In genomic region chr1:179369751-179370341, GRCh38 we compare ENCODE assay signal across 8 cellular contexts. TPM values are rescaled to one million over a fixed set of nuclear protein-coding genes. Genes with fewer than 3 reads are reported as not detected.
DNase-seq lines count a peak whose midpoint lies in the region; ATAC-seq and TF ChIP-seq lines count a peak whose summit lies in the region.

No MANE protein-coding gene starts in this region.

- no peak overlapping the region for H3K4me3 ChIP-seq in osteoblast (ENCODE audit: insufficient read depth, low read length)

- TF ChIP-seq CTCF in osteoblast (IDR thresholded peaks at IDR 0.05; ENCODE audit: extremely low read depth, low read depth, low read length) = peak; percentile 71

- no peaks in the 10 kb centered on the region for H3K27me3 ChIP-seq in osteoblast (ENCODE audit: insufficient read depth, low read length)

- H3K4me1 ChIP-seq in osteoblast (ENCODE audit: insufficient read depth, low read length) = no peaks in the 10 kb centered on the region

- peak; percentile 17 for DNase-seq in activated naive CD4-positive, alpha-beta T cell treated with Interleukin-2 at 50 U/mL for 16 hours
- no peak for DNase-seq in activated naive CD4-positive, alpha-beta T cell treated with anti-CD3 and anti-CD28 coated beads, Interleukin-2, amount 50 U/mL, for 16 hours
- peak; percentile 40 for DNase-seq in NCI-H510A (lab: John Stamatoyannopoulos, UW)
- peak; percentile 17 to 45 for DNase-seq in activated CD4-positive, alpha-beta T cell treated with anti-CD3 and anti-CD28 coated beads for 4 hours
- DNase-seq in fibroblast of the conjunctiva (ENCODE audit: low read depth) = peak; percentile 62
- DNase-seq in osteoblast (ENCODE audit: insufficient read length, low spot score, missing footprints) = peak; percentile 55

- no peak overlapping the region for H3K4me2 ChIP-seq in osteoblast (ENCODE audit: insufficient read depth, low read length)

- no peak overlapping the region for H2AFZ ChIP-seq in osteoblast (ENCODE audit: low read length)

- no peaks in the 10 kb centered on the region for H3K9me3 ChIP-seq in osteoblast (ENCODE audit: low read depth, low read length)

- ATAC-seq in HG03571 (IDR thresholded peaks at IDR 0.05; ENCODE audit: unreplicated experiment) (peak; percentile 41), GM19463 (IDR thresholded peaks at IDR 0.05; ENCODE audit: unreplicated experiment) (no peak)

- H3K79me2 ChIP-seq in osteoblast (ENCODE audit: insufficient read depth, low read length) = no peaks in the 10 kb centered on the region

- no peak overlapping the region for H3K27ac ChIP-seq in osteoblast (ENCODE audit: low read depth, low read length)

- H4K20me1 ChIP-seq in osteoblast (ENCODE audit: insufficient read depth, low read length) = no peaks in the 10 kb centered on the region

- H3K36me3 ChIP-seq in osteoblast (ENCODE audit: insufficient read depth, low read length) = no peaks in the 10 kb centered on the region

RNA-seq across cellular contexts. Expression of gene AXDND1, which starts 4.1 kb away (rescaled TPM):
- under 0.01 and 0.72 TPM in 2 replicates for total RNA-seq in osteoblast
